ENCODE assay signal across 1 cellular context in the genomic region with DNA sequence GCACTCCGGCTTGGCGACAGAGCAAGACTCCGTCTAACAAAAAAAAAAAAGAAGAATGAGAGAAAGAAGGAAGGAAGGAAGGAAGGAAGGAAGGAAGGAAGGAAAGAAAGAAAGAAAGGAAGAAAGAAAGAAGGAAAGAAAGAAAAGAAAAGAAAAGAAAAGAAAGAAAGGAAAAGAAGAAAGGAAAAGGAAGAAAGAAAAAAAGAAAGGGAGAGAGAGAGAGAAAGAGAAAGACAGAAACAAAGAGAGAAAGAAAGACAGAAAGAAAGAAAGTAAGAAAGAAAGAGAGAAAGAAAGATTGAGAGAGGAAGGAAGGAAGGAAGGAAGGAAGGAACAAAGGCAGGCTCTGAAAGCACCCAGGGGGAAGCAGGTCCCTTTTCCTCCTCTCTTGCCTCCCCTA.
TF ChIP-seq lines count a peak whose summit lies in the region.

No MANE protein-coding gene starts in this region.

TF ChIP-seq in K562, 482 proteins besides CTCF, POLR2A, EP300 and RAD21 (continued from another document):
- TF ChIP-seq, protein P1, sequence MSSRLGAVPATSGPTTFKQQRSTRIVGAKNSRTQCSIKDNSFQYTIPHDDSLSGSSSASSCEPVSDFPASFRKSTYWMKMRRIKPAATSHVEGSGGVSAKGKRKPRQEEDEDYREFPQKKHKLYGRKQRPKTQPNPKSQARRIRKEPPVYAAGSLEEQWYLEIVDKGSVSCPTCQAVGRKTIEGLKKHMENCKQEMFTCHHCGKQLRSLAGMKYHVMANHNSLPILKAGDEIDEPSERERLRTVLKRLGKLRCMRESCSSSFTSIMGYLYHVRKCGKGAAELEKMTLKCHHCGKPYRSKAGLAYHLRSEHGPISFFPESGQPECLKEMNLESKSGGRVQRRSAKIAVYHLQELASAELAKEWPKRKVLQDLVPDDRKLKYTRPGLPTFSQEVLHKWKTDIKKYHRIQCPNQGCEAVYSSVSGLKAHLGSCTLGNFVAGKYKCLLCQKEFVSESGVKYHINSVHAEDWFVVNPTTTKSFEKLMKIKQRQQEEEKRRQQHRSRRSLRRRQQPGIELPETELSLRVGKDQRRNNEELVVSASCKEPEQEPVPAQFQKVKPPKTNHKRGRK (tag; IDR thresholded peaks at IDR 0.05), result peak; percentile 96
- TF ChIP-seq PRPF4 (IDR thresholded peaks at IDR 0.05; ENCODE audit: insufficient read depth, low read depth, low read length, poor library complexity, severe bottlenecking), result no peak
- no peak for TF ChIP-seq XRCC3 (IDR thresholded peaks at IDR 0.05)
